In genomic region chr19:10104130-10104513, GRCh38 we compare ENCODE assay signal across 18 cellular contexts. TPM values are rescaled to one million over a fixed set of nuclear protein-coding genes. Genes with fewer than 3 reads are reported as not detected.
A peak's percentile ranks its signal among the peaks of the same experiment; 100 is the strongest.
DNase-seq lines count a peak whose midpoint lies in the region; ATAC-seq and TF ChIP-seq lines count a peak whose summit lies in the region.
"Had no signal": no experiment of that assay in that cellular context is flagged by ENCODE, and none has a peak within 500 bp of the region (broad histone marks: within the 10 kb centered on the region; RNA-seq: fewer than 3 reads in every experiment).

No MANE protein-coding gene starts in this region.

- H3K4me1 ChIP-seq in HEK293 (ENCODE audit: control insufficient read depth, insufficient read depth, low read length) (no peaks in the 10 kb centered on the region), right cardiac atrium (ENCODE audit: control insufficient read depth, insufficient read depth, low read length) (no peaks in the 10 kb centered on the region)

- H3K4me3 ChIP-seq in HEK293 (ENCODE audit: low read depth, low read length) (no peak overlapping the region), right cardiac atrium (ENCODE audit: low read length) (no peak overlapping the region)
- H3K4me3 ChIP-seq: esophagus muscularis mucosa, heart left ventricle, sigmoid colon, thyroid gland had no signal

- peak overlapping the region; percentile 38 for H3K4me3 Mint-ChIP-seq in CD4-positive, alpha-beta T cell
- peak overlapping the region; percentile 88 for H3K4me3 Mint-ChIP-seq in activated CD4-positive, alpha-beta memory T cell treated with anti-CD3 and anti-CD28 coated beads for 36 hours
- H3K4me3 Mint-ChIP-seq in mesothelial cell of epicardium, result no peak overlapping the region

- no peaks in the 10 kb centered on the region for H3K27me3 Mint-ChIP-seq in CD4-positive, alpha-beta T cell
- H3K27me3 Mint-ChIP-seq in activated CD4-positive, alpha-beta memory T cell treated with anti-CD3 and anti-CD28 coated beads for 36 hours, result no peaks in the 10 kb centered on the region
- H3K27me3 Mint-ChIP-seq in mesothelial cell of epicardium (ENCODE audit: low read depth), result peaks cover 7% of the 10 kb centered on the region

- peak overlapping the region; percentile 94 for H3K27ac ChIP-seq in CD4-positive, alpha-beta T cell (ENCODE audit: low read depth, low read length)
- H3K27ac ChIP-seq in HEK293 (ENCODE audit: extremely low read depth, low read depth, low read length), result no peak overlapping the region
- H3K27ac ChIP-seq in RWPE1, result no peak overlapping the region
- H3K27ac ChIP-seq in right cardiac atrium (ENCODE audit: low read length), result no peak overlapping the region
- H3K27ac ChIP-seq: thyroid gland had no signal

- no peaks in the 10 kb centered on the region for H3K9me3 ChIP-seq in CD4-positive, alpha-beta T cell (ENCODE audit: control insufficient read depth, low read length)
- no peaks in the 10 kb centered on the region for H3K9me3 ChIP-seq in HEK293 (ENCODE audit: control insufficient read depth, insufficient read depth, low read depth, low read length)
- H3K9me3 ChIP-seq in right cardiac atrium (ENCODE audit: control insufficient read depth, low read length), result no peaks in the 10 kb centered on the region
- H3K9me3 ChIP-seq: BE2C, esophagus muscularis mucosa, heart left ventricle, sigmoid colon, thyroid gland had no signal

- H3K9me3 Mint-ChIP-seq in CD4-positive, alpha-beta T cell, result no peaks in the 10 kb centered on the region
- H3K9me3 Mint-ChIP-seq in activated CD4-positive, alpha-beta memory T cell treated with anti-CD3 and anti-CD28 coated beads for 36 hours, result no peaks in the 10 kb centered on the region
- H3K9me3 Mint-ChIP-seq in mesothelial cell of epicardium, result no peaks in the 10 kb centered on the region

- DNase-seq in CD4-positive, alpha-beta T cell, result no peak
- DNase-seq in activated CD4-positive, alpha-beta memory T cell treated with anti-CD3 and anti-CD28 coated beads for 36 hours, result no peak
- no peak for DNase-seq in mesothelial cell of epicardium (ENCODE audit: low spot score in 2 of 2, unreplicated experiment in 2 of 2)
- no peak for DNase-seq in GM13977 (ENCODE audit: low spot score)
- no peak for DNase-seq in Right ventricle myocardium inferior (ENCODE audit: missing footprints)
- DNase-seq in RWPE1 (ENCODE audit: low spot score), result no peak
- DNase-seq in right cardiac atrium, result no peak
- DNase-seq: activated CD4-positive, CD25-positive, alpha-beta regulatory T cell treated with anti-CD3 and anti-CD28 coated beads, Interleukin-2, amount 50 U/mL, for 72 hours; BE2C; dermis blood vessel endothelial cell; heart left ventricle; NCI-H1694 treated with DMSO at 0.1 percent for 48 hours; NCI-H446; occipital lobe; sigmoid colon; thyroid gland had no signal

- peaks cover 31% of the 10 kb centered on the region for H3K36me3 Mint-ChIP-seq in CD4-positive, alpha-beta T cell (ENCODE audit: low read depth)
- peaks cover 28% of the 10 kb centered on the region for H3K36me3 Mint-ChIP-seq in activated CD4-positive, alpha-beta memory T cell treated with anti-CD3 and anti-CD28 coated beads for 36 hours
- H3K36me3 Mint-ChIP-seq in mesothelial cell of epicardium, result peaks cover 4% of the 10 kb centered on the region

- no peak for ATAC-seq in CD4-positive, alpha-beta T cell (ENCODE audit: poor library complexity)
- ATAC-seq in Right ventricle myocardium inferior (no peak), right cardiac atrium (no peak)
- ATAC-seq: heart left ventricle had no signal

- peaks cover 10 to 21% of the 10 kb centered on the region in 2 experiments; a peak in 2 of 3 replicates for H3K36me3 ChIP-seq in HEK293 (ENCODE audit: control insufficient read depth in 2 of 2, insufficient read depth in 1 of 2, low read length in 2 of 2)

- H3K27me3 ChIP-seq in CD4-positive, alpha-beta T cell (ENCODE audit: control insufficient read depth, insufficient read depth, low read length), result no peaks in the 10 kb centered on the region
- no peaks in the 10 kb centered on the region for H3K27me3 ChIP-seq in right cardiac atrium (ENCODE audit: control insufficient read depth, insufficient read depth)
- H3K27me3 ChIP-seq: BE2C, esophagus muscularis mucosa, heart left ventricle, sigmoid colon, thyroid gland had no signal

- H3K27ac Mint-ChIP-seq in CD4-positive, alpha-beta T cell, result peak overlapping the region; percentile 95
- H3K27ac Mint-ChIP-seq in activated CD4-positive, alpha-beta memory T cell treated with anti-CD3 and anti-CD28 coated beads for 36 hours, result peak overlapping the region; percentile 99
- H3K27ac Mint-ChIP-seq in mesothelial cell of epicardium, result peak overlapping the region; percentile 73

- intact Hi-C loops in CD4-positive, alpha-beta T cell (cut with DNase I, micrococcal nuclease), result loop anchor here in 1 of 2 experiments (10.0 kb wide), 1 partner anchor 301 kb away; the partner anchor contains the start of gene CDC37
- intact Hi-C loops in activated CD4-positive, alpha-beta memory T cell treated with anti-CD3 and anti-CD28 coated beads for 36 hours (cut with micrococcal nuclease), result loop anchor here (1.0 to 10.0 kb wide), 6 partner anchors 8 to 461 kb away; partner anchors contain the start of genes CDKN2D, EIF3G and KRI1
- intact Hi-C loops in Right ventricle myocardium inferior (cut with DNase I), result no loop called here
- intact Hi-C loops in right cardiac atrium (cut with DNase I), result loop anchor here in 1 of 4 donors (10.0 kb wide), 1 partner anchor 131 kb away; the partner anchor contains the start of gene S1PR2

- no peak for TF ChIP-seq CTCF in CD4-positive, alpha-beta T cell (IDR thresholded peaks at IDR 0.05)
- no peak for TF ChIP-seq CTCF in HEK293 (tag by site-specific recombination; IDR thresholded peaks at IDR 0.05)
- no peak for TF ChIP-seq CTCF in mesothelial cell of epicardium (IDR thresholded peaks at IDR 0.05; ENCODE audit: unreplicated experiment)
- no peak for TF ChIP-seq CTCF in GM13977 (IDR thresholded peaks at IDR 0.05; ENCODE audit: extremely low read depth, insufficient read depth, missing control alignments)
- no peak for TF ChIP-seq CTCF in RWPE1 (conservative IDR thresholded peaks at IDR 0.05; ENCODE audit: low read depth)

- CTCF ChIA-PET in CD4-positive, alpha-beta T cell (lab: Charles Lee), result interaction anchor here (0.6 to 2.1 kb wide), 5 partner anchors 8 to 76 kb away, joined by 3 to 7 read pairs (median 5); partner anchors contain the start of gene EIF3G
- CTCF ChIA-PET in HEK293 (lab: Yijun Ruan, JAX), result interaction anchor here (0.6 to 1.6 kb wide), 3 partner anchors 20 to 171 kb away, joined by 3 to 8 read pairs (median 4); no protein-coding TSS in a partner anchor
- CTCF ChIA-PET in activated CD4-positive, alpha-beta memory T cell treated with anti-CD3 and anti-CD28 coated beads for 36 hours (lab: Charles Lee), result interaction anchor here (0.6 to 2.6 kb wide), 7 partner anchors 8 to 285 kb away, joined by 3 to 17 read pairs (median 4); partner anchors contain the start of genes EIF3G and ICAM1
- CTCF ChIA-PET in RWPE1 (lab: Yijun Ruan, JAX), result interaction anchor here (0.7 kb wide), 1 partner anchor 9 kb away, joined by 3 read pairs; no protein-coding TSS in a partner anchor

- POLR2A ChIA-PET in CD4-positive, alpha-beta T cell (lab: Charles Lee), result interaction anchor here (0.6 to 6.0 kb wide), 7 partner anchors 7 to 302 kb away, joined by 3 to 80 read pairs (median 5); partner anchors contain the start of genes EIF3G and S1PR2
- POLR2A ChIA-PET in HEK293 (lab: Yijun Ruan, JAX) (interaction anchor here (0.6 kb wide), 1 partner anchor 269 kb away, joined by 3 read pairs; the partner anchor contains the start of gene PIN1), RWPE1 (lab: Yijun Ruan, JAX; ENCODE audit: low non-redundant PET) (no interaction called here)
- POLR2A ChIA-PET in activated CD4-positive, alpha-beta memory T cell treated with anti-CD3 and anti-CD28 coated beads for 36 hours (lab: Charles Lee), result interaction anchor here (0.6 to 7.2 kb wide), 5 partner anchors 8 to 98 kb away, joined by 4 to 76 read pairs (median 6); no protein-coding TSS in a partner anchor

- H3K4me1 Mint-ChIP-seq in CD4-positive, alpha-beta T cell (ENCODE audit: low read depth), result peaks cover 57% of the 10 kb centered on the region
- H3K4me1 Mint-ChIP-seq in activated CD4-positive, alpha-beta memory T cell treated with anti-CD3 and anti-CD28 coated beads for 36 hours (ENCODE audit: low read depth), result peaks cover 59% of the 10 kb centered on the region
- peaks cover 15% of the 10 kb centered on the region for H3K4me1 Mint-ChIP-seq in mesothelial cell of epicardium

- in situ Hi-C loops in GM13977 (cut with MboI; ENCODE audit: low pct_unique_long_range_greater_than_20kb, low sequenced_read_pairs, unreplicated experiment), result no loop called here

TF ChIP-seq in HEK293, 187 proteins besides CTCF, POLR2A, EP300 and RAD21 (continues in another document):
- no peak for TF ChIP-seq ZBTB1 (tag by site-specific recombination; IDR thresholded peaks at IDR 0.05)

RNA-seq across cellular contexts. Expression of gene ANGPTL6, which starts 1.6 kb away (rescaled TPM):
- total RNA-seq in CD4-positive, alpha-beta T cell, result under 1 TPM; 0.61 to 0.63 TPM
- 10 to 100 TPM; 11.8 to 12.4 TPM for total RNA-seq in activated CD4-positive, alpha-beta memory T cell treated with anti-CD3 and anti-CD28 coated beads for 36 hours
- total RNA-seq in mesothelial cell of epicardium (0.85 to 1.6 TPM (median 0.97 TPM) in 3 replicates), Right ventricle myocardium inferior (not detected), right cardiac atrium (not detected)
- 0.25 TPM for polyA plus RNA-seq in right cardiac atrium
- total RNA-seq: esophagus muscularis mucosa, sigmoid colon had no signal

RNA-seq across cellular contexts. Expression of gene PPAN, which starts 2.0 kb away (rescaled TPM):
- total RNA-seq in CD4-positive, alpha-beta T cell, result 100 to 1,000 TPM; 119 to 127 TPM
- total RNA-seq in activated CD4-positive, alpha-beta memory T cell treated with anti-CD3 and anti-CD28 coated beads for 36 hours, result 100 to 1,000 TPM in 1 of 2 experiments, 10 to 100 TPM in 1; 99.2 to 107 TPM
- 53.2 to 64.2 TPM (median 62.1 TPM) in 3 replicates for total RNA-seq in mesothelial cell of epicardium
- 27.0 TPM for total RNA-seq in Right ventricle myocardium inferior
- 10 to 100 TPM; 16.5 to 29.4 (median 25.7) TPM for total RNA-seq in right cardiac atrium
- 25.2 TPM for polyA plus RNA-seq in right cardiac atrium

RNA-seq across cellular contexts. Expression of gene P2RY11, which starts 7.4 kb away (rescaled TPM):
- 10 to 100 TPM; 88.5 to 93.9 TPM for total RNA-seq in CD4-positive, alpha-beta T cell
- total RNA-seq in activated CD4-positive, alpha-beta memory T cell treated with anti-CD3 and anti-CD28 coated beads for 36 hours, result 10 to 100 TPM; 28.4 to 29.6 TPM
- 30.8 to 33.6 TPM (median 31.2 TPM) in 3 replicates for total RNA-seq in mesothelial cell of epicardium
- total RNA-seq in Right ventricle myocardium inferior, result 4.5 TPM
- 1 to 10 TPM; 4.4 to 6.6 (median 4.9) TPM for total RNA-seq in right cardiac atrium
- 2.9 TPM for polyA plus RNA-seq in right cardiac atrium

RNA-seq across cellular contexts. Expression of gene EIF3G, which starts 15.6 kb away (rescaled TPM):
- total RNA-seq in CD4-positive, alpha-beta T cell, result 100 to 1,000 TPM; 328 to 343 TPM
- total RNA-seq in activated CD4-positive, alpha-beta memory T cell treated with anti-CD3 and anti-CD28 coated beads for 36 hours, result 100 to 1,000 TPM; 218 to 245 TPM
- total RNA-seq in mesothelial cell of epicardium (199 to 207 TPM (median 207 TPM) in 3 replicates), Right ventricle myocardium inferior (167 TPM), right cardiac atrium (100 to 1,000 TPM; 144 to 183 (median 158) TPM)
- 127 TPM for polyA plus RNA-seq in right cardiac atrium

RNA-seq across cellular contexts. Expression of gene SHFL, which starts 18.0 kb away (rescaled TPM):
- total RNA-seq in CD4-positive, alpha-beta T cell, result 10 to 100 TPM; 58.5 to 61.7 TPM
- 10 to 100 TPM; 53.5 to 62.9 TPM for total RNA-seq in activated CD4-positive, alpha-beta memory T cell treated with anti-CD3 and anti-CD28 coated beads for 36 hours
- total RNA-seq in mesothelial cell of epicardium (30.6 to 34.6 TPM (median 33.0 TPM) in 3 replicates), Right ventricle myocardium inferior (9.7 TPM), right cardiac atrium (10 to 100 TPM; 14.5 to 16.0 (median 15.2) TPM)
- 16.0 TPM for polyA plus RNA-seq in right cardiac atrium
